ENCODE assay signal across 27 cellular contexts in genomic region chr11:132960273-132960672, GRCh38.
DNase-seq lines count a peak whose midpoint lies in the region; ATAC-seq and TF ChIP-seq lines count a peak whose summit lies in the region.
"Had no signal": no experiment of that assay in that cellular context is flagged by ENCODE, and none has a peak within 500 bp of the region (broad histone marks: within the 10 kb centered on the region; RNA-seq: fewer than 3 reads in every experiment).

No MANE protein-coding gene starts in this region.

- H3F3A ChIP-seq in GM23338 (replicated peaks; ENCODE audit: low read depth) (no peaks in the 10 kb centered on the region), neural progenitor cell (ENCODE audit: low read depth) (no peaks in the 10 kb centered on the region)

- H3K4me2 ChIP-seq in GM23338 (no peak overlapping the region), neural progenitor cell (no peak overlapping the region)

- no peaks in the 10 kb centered on the region for H3K79me2 ChIP-seq in GM23338 (replicated peaks; ENCODE audit: insufficient read depth)
- no peaks in the 10 kb centered on the region for H3K79me2 ChIP-seq in neural progenitor cell (ENCODE audit: low read depth)

- ATAC-seq in GM23338 (no peak; the same call in 2 of the 3 replicates), GM21528 (IDR thresholded peaks at IDR 0.05; ENCODE audit: low FRiP score, unreplicated experiment) (no peak)
- ATAC-seq: CD8-positive, alpha-beta T cell; PC-3; SK-N-SH treated with all-trans-retinoic acid at 6 μM for 48 hours had no signal

- H3K27ac Mint-ChIP-seq in GM23338 (no peak overlapping the region), neural progenitor cell (no peak overlapping the region)
- H3K27ac Mint-ChIP-seq: B cell; CD8-positive, alpha-beta T cell had no signal

- in situ Hi-C loops in G401 (cut with HindIII; ENCODE audit: low sequenced_read_pairs) = no loop called here

- H3K4me1 Mint-ChIP-seq in GM23338 (peaks cover 23% of the 10 kb centered on the region), neural progenitor cell (peaks cover 10% of the 10 kb centered on the region)
- H3K4me1 Mint-ChIP-seq: B cell had no signal

- no peaks in the 10 kb centered on the region for H3K9me3 ChIP-seq in neural progenitor cell (ENCODE audit: low read depth)
- H3K9me3 ChIP-seq: SJCRH30 had no signal

- H3K36me3 ChIP-seq in GM23338 (ENCODE audit: insufficient read depth) (no peaks in the 10 kb centered on the region), neural progenitor cell (no peaks in the 10 kb centered on the region)
- H3K36me3 ChIP-seq: SJCRH30 had no signal

- peaks cover under 1% of the 10 kb centered on the region for H3K27me3 Mint-ChIP-seq in GM23338 (ENCODE audit: insufficient read depth, low read depth, poor library complexity)
- peaks cover 8% of the 10 kb centered on the region for H3K27me3 Mint-ChIP-seq in neural progenitor cell (ENCODE audit: insufficient read depth, low read depth)
- H3K27me3 Mint-ChIP-seq: B cell had no signal

- H4K20me1 ChIP-seq in GM23338 (replicated peaks; ENCODE audit: insufficient read depth) = no peaks in the 10 kb centered on the region
- no peaks in the 10 kb centered on the region for H4K20me1 ChIP-seq in neural progenitor cell (ENCODE audit: low read depth)

- DNase-seq in G401 (ENCODE audit: low spot score) (peak; percentile 76), GM23338 (ENCODE audit: low spot score) (no peak), neural progenitor cell (ENCODE audit: low spot score) (no peak)
- DNase-seq in stimulated activated CD4-positive, alpha-beta T cell treated with anti-CD3 and anti-CD28 coated beads, Interleukin-4, amount 100 ng/mL, for 24 hours = no peak
- DNase-seq in stimulated activated naive CD4-positive, alpha-beta T cell treated with Interleukin-2 at 50 U/mL for 16 hours (lab: John Stamatoyannopoulos, UW) = no peak
- DNase-seq: Caco-2; CD8-positive, alpha-beta T cell; DMS79; EL; GF-D8; H7; NCI-H1048; NCI-H1417; NCI-H187; NCI-H2081 treated with DMSO at 0.1 percent for 48 hours; NCI-H2171 treated with DMSO at 0.1 percent for 48 hours; NCI-H345; NCI-H510A treated with DMSO at 0.1 percent for 48 hours; NK-92 treated with Interleukin-12 subunit alpha and Interleukin-12 subunit beta, amount 100 ng/mL, for 24 hours; PC-3; SJCRH30 had no signal

- H3K4me1 ChIP-seq in GM23338 (ENCODE audit: insufficient read depth) (peaks cover 15% of the 10 kb centered on the region), neural progenitor cell (peaks cover 5% of the 10 kb centered on the region)
- H3K4me1 ChIP-seq: Caco-2, SJCRH30 had no signal

- H2AFZ ChIP-seq in GM23338 (peak overlapping the region; percentile 63; the same call in 1 of the 2 replicates), neural progenitor cell (replicated peaks) (peak overlapping the region; percentile 68)

- H3K36me3 Mint-ChIP-seq in GM23338 (ENCODE audit: low read depth) (no peaks in the 10 kb centered on the region), neural progenitor cell (no peaks in the 10 kb centered on the region)
- H3K36me3 Mint-ChIP-seq: CD8-positive, alpha-beta T cell had no signal

- H3K27me3 ChIP-seq in GM23338 (ENCODE audit: insufficient read depth) = no peaks in the 10 kb centered on the region
- no peaks in the 10 kb centered on the region for H3K27me3 ChIP-seq in neural progenitor cell
- H3K27me3 ChIP-seq: SJCRH30 had no signal

- peaks cover 5% of the 10 kb centered on the region; the same call in 1 of the 2 replicates for H3K9me2 ChIP-seq in GM23338 (ENCODE audit: insufficient read depth)

- H3K9me3 Mint-ChIP-seq in GM23338 = no peaks in the 10 kb centered on the region
- H3K9me3 Mint-ChIP-seq in neural progenitor cell = no peaks in the 10 kb centered on the region
- H3K9me3 Mint-ChIP-seq: CD8-positive, alpha-beta T cell had no signal

- H3K4me3 ChIP-seq in GM23338 (no peak overlapping the region), neural progenitor cell (no peak overlapping the region)
- H3K4me3 ChIP-seq: SJCRH30 had no signal

- no peak overlapping the region for H3K9ac ChIP-seq in neural progenitor cell

- no peak overlapping the region for H3K27ac ChIP-seq in GM23338 (ENCODE audit: low read depth)
- H3K27ac ChIP-seq in cingulate gyrus (ENCODE audit: low read depth, low read length) = peak overlapping the region; percentile 23
- H3K27ac ChIP-seq in neural progenitor cell = no peak overlapping the region
- H3K27ac ChIP-seq: C4-2B, HL-60, SJCRH30 had no signal

- TF ChIP-seq CTCF in GM23338 (conservative IDR thresholded peaks at IDR 0.05; ENCODE audit: low read depth in 2 of 2) (no peak), neural progenitor cell (IDR thresholded peaks at IDR 0.05) (no peak)

- H3K4me3 Mint-ChIP-seq in GM23338 = no peak overlapping the region
- no peak overlapping the region for H3K4me3 Mint-ChIP-seq in neural progenitor cell
- H3K4me3 Mint-ChIP-seq: B cell; CD8-positive, alpha-beta T cell had no signal

TF ChIP-seq in GM23338, 12 proteins besides CTCF, POLR2A, EP300 and RAD21:
- TF ChIP-seq JUNB (IDR thresholded peaks at IDR 0.05; ENCODE audit: unreplicated experiment) = no peak
- TF ChIP-seq NANOG (IDR thresholded peaks at IDR 0.05; ENCODE audit: borderline replicate concordance) = no peak
- TF ChIP-seq POLR2AphosphoS5 (IDR thresholded peaks at IDR 0.05; ENCODE audit: low read depth) = no peak
- TF ChIP-seq CREB1 (CRISPR knock-in tag; IDR thresholded peaks at IDR 0.05; ENCODE audit: low read depth) = no peak
- TF ChIP-seq, protein P1, sequence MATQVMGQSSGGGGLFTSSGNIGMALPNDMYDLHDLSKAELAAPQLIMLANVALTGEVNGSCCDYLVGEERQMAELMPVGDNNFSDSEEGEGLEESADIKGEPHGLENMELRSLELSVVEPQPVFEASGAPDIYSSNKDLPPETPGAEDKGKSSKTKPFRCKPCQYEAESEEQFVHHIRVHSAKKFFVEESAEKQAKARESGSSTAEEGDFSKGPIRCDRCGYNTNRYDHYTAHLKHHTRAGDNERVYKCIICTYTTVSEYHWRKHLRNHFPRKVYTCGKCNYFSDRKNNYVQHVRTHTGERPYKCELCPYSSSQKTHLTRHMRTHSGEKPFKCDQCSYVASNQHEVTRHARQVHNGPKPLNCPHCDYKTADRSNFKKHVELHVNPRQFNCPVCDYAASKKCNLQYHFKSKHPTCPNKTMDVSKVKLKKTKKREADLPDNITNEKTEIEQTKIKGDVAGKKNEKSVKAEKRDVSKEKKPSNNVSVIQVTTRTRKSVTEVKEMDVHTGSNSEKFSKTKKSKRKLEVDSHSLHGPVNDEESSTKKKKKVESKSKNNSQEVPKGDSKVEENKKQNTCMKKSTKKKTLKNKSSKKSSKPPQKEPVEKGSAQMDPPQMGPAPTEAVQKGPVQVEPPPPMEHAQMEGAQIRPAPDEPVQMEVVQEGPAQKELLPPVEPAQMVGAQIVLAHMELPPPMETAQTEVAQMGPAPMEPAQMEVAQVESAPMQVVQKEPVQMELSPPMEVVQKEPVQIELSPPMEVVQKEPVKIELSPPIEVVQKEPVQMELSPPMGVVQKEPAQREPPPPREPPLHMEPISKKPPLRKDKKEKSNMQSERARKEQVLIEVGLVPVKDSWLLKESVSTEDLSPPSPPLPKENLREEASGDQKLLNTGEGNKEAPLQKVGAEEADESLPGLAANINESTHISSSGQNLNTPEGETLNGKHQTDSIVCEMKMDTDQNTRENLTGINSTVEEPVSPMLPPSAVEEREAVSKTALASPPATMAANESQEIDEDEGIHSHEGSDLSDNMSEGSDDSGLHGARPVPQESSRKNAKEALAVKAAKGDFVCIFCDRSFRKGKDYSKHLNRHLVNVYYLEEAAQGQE (IDR thresholded peaks at IDR 0.05; ENCODE audit: unreplicated experiment) = no peak
- TF ChIP-seq ZNF114 (CRISPR knock-in tag; IDR thresholded peaks at IDR 0.05) = no peak
- TF ChIP-seq ETS1 (IDR thresholded peaks at IDR 0.05) = no peak
- no peak for TF ChIP-seq EZH2 (IDR thresholded peaks at IDR 0.05; ENCODE audit: low read depth, unreplicated experiment)
- no peak for TF ChIP-seq ZNF331 (CRISPR knock-in tag; IDR thresholded peaks at IDR 0.05; ENCODE audit: low read depth)
- TF ChIP-seq STAT1 (IDR thresholded peaks at IDR 0.05; ENCODE audit: unreplicated experiment) = no peak
- TF ChIP-seq EZH2phosphoT487 (IDR thresholded peaks at IDR 0.05; ENCODE audit: unreplicated experiment) = no peak
